Comparison of ENCODE assay signal across 23 cellular contexts in genomic region chr7:157513162-157513621, GRCh38.
A peak's percentile ranks its signal among the peaks of the same experiment; 100 is the strongest.
DNase-seq lines count a peak whose midpoint lies in the region; ATAC-seq and TF ChIP-seq lines count a peak whose summit lies in the region.
"Had no signal": no experiment of that assay in that cellular context is flagged by ENCODE, and none has a peak within 500 bp of the region (broad histone marks: within the 10 kb centered on the region; RNA-seq: fewer than 3 reads in every experiment).

No MANE protein-coding gene starts in this region.

- peaks cover 3% of the 10 kb centered on the region for H3K4me1 Mint-ChIP-seq in activated T-cell treated with anti-CD3 and anti-CD28 coated beads, Interleukin-2, amount 50 U/mL, for 24 hours (ENCODE audit: low read depth)
- no peaks in the 10 kb centered on the region for H3K4me1 Mint-ChIP-seq in activated T-cell treated with anti-CD3 and anti-CD28 coated beads, Interleukin-2, amount 50 U/mL, for 4 hours (ENCODE audit: low read depth)
- H3K4me1 Mint-ChIP-seq in central memory CD8-positive, alpha-beta T cell: no peaks in the 10 kb centered on the region
- no peaks in the 10 kb centered on the region for H3K4me1 Mint-ChIP-seq in osteocyte (ENCODE audit: unreplicated experiment)
- H3K4me1 Mint-ChIP-seq: activated naive CD8-positive, alpha-beta T cell treated with anti-CD3 and anti-CD28 coated beads, Interleukin-2, amount 50 U/mL, for 24 hours; GM23338 had no signal

- H3K27ac Mint-ChIP-seq in activated T-cell treated with anti-CD3 and anti-CD28 coated beads, Interleukin-2, amount 50 U/mL, for 24 hours: no peak overlapping the region
- H3K27ac Mint-ChIP-seq in central memory CD8-positive, alpha-beta T cell (ENCODE audit: low read depth): peak overlapping the region; percentile 59
- no peak overlapping the region for H3K27ac Mint-ChIP-seq in osteocyte (ENCODE audit: unreplicated experiment)
- H3K27ac Mint-ChIP-seq: activated naive CD8-positive, alpha-beta T cell treated with anti-CD3 and anti-CD28 coated beads, Interleukin-2, amount 50 U/mL, for 24 hours; brain; GM23338; stimulated activated naive CD8-positive, alpha-beta T cell treated with anti-CD3 and anti-CD28 coated beads, Interleukin-15, Interleukin-2, amounts not matched to agents 100 ng/mL and 50 ng/mL, for 24 hours had no signal

- H3K36me3 Mint-ChIP-seq in activated T-cell treated with anti-CD3 and anti-CD28 coated beads, Interleukin-2, amount 50 U/mL, for 24 hours (ENCODE audit: low read depth): no peaks in the 10 kb centered on the region
- H3K36me3 Mint-ChIP-seq in activated T-cell treated with anti-CD3 and anti-CD28 coated beads, Interleukin-2, amount 50 U/mL, for 4 hours (ENCODE audit: insufficient read depth): no peaks in the 10 kb centered on the region
- H3K36me3 Mint-ChIP-seq in central memory CD8-positive, alpha-beta T cell (ENCODE audit: insufficient read depth): peaks cover 2% of the 10 kb centered on the region
- no peaks in the 10 kb centered on the region for H3K36me3 Mint-ChIP-seq in osteocyte (ENCODE audit: unreplicated experiment)
- H3K36me3 Mint-ChIP-seq: brain had no signal

- ATAC-seq in activated T-cell treated with anti-CD3 and anti-CD28 coated beads, Interleukin-2, amount 50 U/mL, for 4 hours: no peak
- ATAC-seq in central memory CD8-positive, alpha-beta T cell (replicated peaks; ENCODE audit: extremely low read depth, poor library complexity, severe bottlenecking): no peak
- ATAC-seq: activated naive CD8-positive, alpha-beta T cell treated with anti-CD3 and anti-CD28 coated beads, Interleukin-2, amount 50 U/mL, for 24 hours; GM23338; left colon had no signal

- no peak overlapping the region for H3K4me3 Mint-ChIP-seq in activated T-cell treated with anti-CD3 and anti-CD28 coated beads, Interleukin-2, amount 50 U/mL, for 24 hours
- H3K4me3 Mint-ChIP-seq in activated T-cell treated with anti-CD3 and anti-CD28 coated beads, Interleukin-2, amount 50 U/mL, for 4 hours: no peak overlapping the region
- H3K4me3 Mint-ChIP-seq in central memory CD8-positive, alpha-beta T cell: no peak overlapping the region
- H3K4me3 Mint-ChIP-seq in osteocyte (ENCODE audit: unreplicated experiment): no peak overlapping the region
- H3K4me3 Mint-ChIP-seq: activated naive CD8-positive, alpha-beta T cell treated with anti-CD3 and anti-CD28 coated beads, Interleukin-2, amount 50 U/mL, for 24 hours; brain; GM23338; neural crest cell; stimulated activated naive CD8-positive, alpha-beta T cell treated with anti-CD3 and anti-CD28 coated beads, Interleukin-15, Interleukin-2, amounts not matched to agents 100 ng/mL and 50 ng/mL, for 24 hours had no signal

- peak; percentile 22 for DNase-seq in activated T-cell treated with anti-CD3 and anti-CD28 coated beads, Interleukin-2, amount 50 U/mL, for 24 hours
- DNase-seq in activated T-cell treated with anti-CD3 and anti-CD28 coated beads, Interleukin-2, amount 50 U/mL, for 4 hours: no peak
- DNase-seq in MV-4-11 (lab: John Stamatoyannopoulos, UW) (peak; percentile 3), osteocyte (ENCODE audit: extremely low spot score, unreplicated experiment) (peak; percentile 73), KG1 (lab: John Stamatoyannopoulos, UW) (no peak), SIG-M5 (lab: John Stamatoyannopoulos, UW) (no peak), AG08396 (ENCODE audit: low spot score) (no peak)
- DNase-seq in central memory CD8-positive, alpha-beta T cell (ENCODE audit: low spot score in 2 of 2): peak in 1 of 2 donors; percentile 5
- DNase-seq: activated naive CD8-positive, alpha-beta T cell treated with anti-CD3 and anti-CD28 coated beads, Interleukin-2, amount 50 U/mL, for 24 hours; colonic mucosa; DMS153; glutamatergic neuron; left colon; NCI-H1436; NCI-H2171; NCI-H526 treated with DMSO at 0.1 percent for 48 hours; Right ventricle myocardium superior; stimulated activated CD4-positive, alpha-beta T cell treated with anti-CD3 and anti-CD28 coated beads, Interleukin-4, amount 100 ng/mL, for 1 hour; tibial artery had no signal

- TF ChIP-seq CTCF in osteocyte (IDR thresholded peaks at IDR 0.05): no peak

- peaks cover 8% of the 10 kb centered on the region for H3K27me3 Mint-ChIP-seq in activated T-cell treated with anti-CD3 and anti-CD28 coated beads, Interleukin-2, amount 50 U/mL, for 24 hours
- peaks cover 3% of the 10 kb centered on the region for H3K27me3 Mint-ChIP-seq in activated T-cell treated with anti-CD3 and anti-CD28 coated beads, Interleukin-2, amount 50 U/mL, for 4 hours (ENCODE audit: low read depth)
- peaks cover 46% of the 10 kb centered on the region for H3K27me3 Mint-ChIP-seq in central memory CD8-positive, alpha-beta T cell
- peaks cover 2% of the 10 kb centered on the region for H3K27me3 Mint-ChIP-seq in osteocyte (ENCODE audit: unreplicated experiment)

- H3K9me3 Mint-ChIP-seq in activated T-cell treated with anti-CD3 and anti-CD28 coated beads, Interleukin-2, amount 50 U/mL, for 24 hours: no peaks in the 10 kb centered on the region
- H3K9me3 Mint-ChIP-seq in activated T-cell treated with anti-CD3 and anti-CD28 coated beads, Interleukin-2, amount 50 U/mL, for 4 hours: no peaks in the 10 kb centered on the region
- no peaks in the 10 kb centered on the region for H3K9me3 Mint-ChIP-seq in central memory CD8-positive, alpha-beta T cell
- H3K9me3 Mint-ChIP-seq in osteocyte (ENCODE audit: unreplicated experiment): no peaks in the 10 kb centered on the region
- H3K9me3 Mint-ChIP-seq: activated naive CD8-positive, alpha-beta T cell treated with anti-CD3 and anti-CD28 coated beads, Interleukin-2, amount 50 U/mL, for 24 hours; neural crest cell; stimulated activated naive CD8-positive, alpha-beta T cell treated with anti-CD3 and anti-CD28 coated beads, Interleukin-15, Interleukin-2, amounts not matched to agents 100 ng/mL and 50 ng/mL, for 24 hours had no signal

Comparison
In these comparisons a context has a peak if more than half of its experiments do, and no peak if none do; other contexts are left out.
1. DNase-seq: peak in activated T-cell treated with anti-CD3 and anti-CD28 coated beads, Interleukin-2, amount 50 U/mL, for 24 hours (single experiment), MV-4-11 (single experiment) and osteocyte (single experiment); none in activated T-cell treated with anti-CD3 and anti-CD28 coated beads, Interleukin-2, amount 50 U/mL, for 4 hours (single experiment), KG1 (single experiment), SIG-M5 (single experiment) and AG08396 (single experiment).